In the genomic region with DNA sequence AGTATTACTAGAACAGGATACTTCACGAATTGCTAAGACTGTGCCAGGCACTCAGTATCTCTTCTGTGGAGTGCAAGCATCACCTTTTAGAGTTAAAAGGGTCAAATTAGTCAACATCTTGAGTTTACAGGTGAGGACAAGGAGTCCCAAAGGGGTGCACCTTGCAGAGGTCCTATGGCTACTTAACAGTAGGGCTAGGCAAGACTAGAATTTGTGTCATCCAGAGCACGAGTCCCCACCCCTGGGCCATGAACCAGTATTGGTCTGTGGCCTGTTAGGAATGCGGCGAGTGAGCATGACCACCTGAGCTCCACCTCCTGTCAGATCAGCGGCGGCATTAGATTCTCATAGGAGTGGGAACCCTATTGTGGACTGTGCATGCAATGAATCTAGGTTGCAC, we compare ENCODE assay signal across 1 cellular context.
TF ChIP-seq lines count a peak whose summit lies in the region.

No MANE protein-coding gene starts in this region.

TF ChIP-seq in IMR-90, 13 proteins besides CTCF, POLR2A, EP300 and RAD21:
- no peak for TF ChIP-seq MAFK (IDR thresholded peaks at IDR 0.05; ENCODE audit: low read depth, low read length)
TF ChIP-seq in IMR-90: peak in this region for 0.
